In the genomic region with DNA sequence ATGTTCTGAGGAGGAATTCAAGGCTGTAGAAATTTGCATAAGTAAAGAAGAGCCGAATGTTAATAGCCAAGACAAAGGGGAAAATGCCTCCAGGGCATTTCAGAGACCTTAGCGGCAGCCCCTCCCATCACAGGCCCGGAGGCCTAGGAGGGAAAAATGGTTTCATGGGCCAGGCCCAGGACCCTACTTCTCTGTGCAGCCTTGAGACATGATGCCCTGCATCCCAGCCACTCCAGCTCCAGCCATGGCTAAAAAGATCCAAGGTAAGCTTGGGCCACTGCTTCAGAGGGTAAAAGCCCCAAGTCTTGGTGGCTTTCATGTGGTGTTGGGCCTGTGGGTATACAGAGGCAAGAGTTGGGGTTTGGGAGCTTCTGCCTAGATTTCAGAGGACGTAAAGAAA, we compare ENCODE assay signal across 14 cellular contexts.
DNase-seq lines count a peak whose midpoint lies in the region; ATAC-seq and TF ChIP-seq lines count a peak whose summit lies in the region.
"Had no signal": no experiment of that assay in that cellular context is flagged by ENCODE, and none has a peak within 500 bp of the region (broad histone marks: within the 10 kb centered on the region; RNA-seq: fewer than 3 reads in every experiment).

No MANE protein-coding gene starts in this region.

- H3K9me3 Mint-ChIP-seq in endodermal cell = peaks cover 54% of the 10 kb centered on the region
- H3K9me3 Mint-ChIP-seq in stimulated activated memory B cell treated with anti-CD40 and anti-IgM and Interleukin-4, amounts not matched to agents 10 μg/mL and 1 μg/mL and 100 μg/mL, for 72 hours = peaks cover 5% of the 10 kb centered on the region
- H3K9me3 Mint-ChIP-seq: CD4-positive, alpha-beta T cell had no signal

- intact Hi-C loops in IMR-90 (cut with micrococcal nuclease) (no loop called here), posterior vena cava (cut with DNase I) (loop anchor here (5.0 to 10.0 kb wide), 3 partner anchors 49 to 921 kb away; no protein-coding TSS in a partner anchor)

- H3K27me3 ChIP-seq in IMR-90 (ENCODE audit: control insufficient read depth, insufficient read depth, low read length) (no peaks in the 10 kb centered on the region), endodermal cell (ENCODE audit: control insufficient read depth, insufficient read depth, low read length, poor library complexity, severe bottlenecking) (no peaks in the 10 kb centered on the region)

- peak overlapping the region; percentile 13; the same call in 1 of the 2 replicates for H3K4ac ChIP-seq in IMR-90 (ENCODE audit: low read depth, low read length)

- H3K4me2 ChIP-seq in IMR-90 (ENCODE audit: low read depth, low read length) = no peak overlapping the region

- no peak for TF ChIP-seq POLR2A in IMR-90 (IDR thresholded peaks at IDR 0.05; ENCODE audit: low read depth, low read length)

- DNase-seq in IMR-90 (no peak), endodermal cell (no peak), anterior cingulate cortex (lab: John Stamatoyannopoulos, UW) (no peak), posterior vena cava (ENCODE audit: low spot score) (no peak), SIG-M5 treated with dmso at 0.1 percent for 504 hours (lab: John Stamatoyannopoulos, UW; ENCODE audit: unreplicated experiment) (no peak)
- DNase-seq: AML-193; Caco-2; CD4-positive, alpha-beta T cell; GOT3; H7 had no signal

- no peaks in the 10 kb centered on the region for H4K20me1 ChIP-seq in IMR-90 (ENCODE audit: insufficient read depth, low read length)

- H3K36me3 ChIP-seq in IMR-90 (ENCODE audit: control insufficient read depth, insufficient read depth, low read length) (no peaks in the 10 kb centered on the region), endodermal cell (ENCODE audit: control insufficient read depth, insufficient read depth, low read length) (no peaks in the 10 kb centered on the region)

- H3K9me1 ChIP-seq in IMR-90 (ENCODE audit: insufficient read depth, low read length) = peaks cover 20% of the 10 kb centered on the region

- 80% methylated on average over 1 of the region's 4 CpGs; no CpG with 5 or more reads in 1 of the 2 experiments for WGBS in IMR-90 (ENCODE audit: extremely low coverage in 2 of 2, insufficient read length in 1 of 2), 2 experiments
- WGBS in endodermal cell (ENCODE audit: insufficient coverage in 1 of 2, insufficient read length in 1 of 2), 2 experiments = 83 to 100% methylated on average over 3 to 4 of the region's 4 CpGs

- no peak overlapping the region for H2AFZ ChIP-seq in IMR-90 (replicated peaks; ENCODE audit: low read length, poor library complexity)

- BruUV-seq in IMR-90 (replicated peaks; lab: Mats Ljungman, UMichigan) = no TSS peak

- no peak overlapping the region; the same call in 1 of the 2 replicates for H3K14ac ChIP-seq in IMR-90 (replicated peaks; ENCODE audit: low read depth, low read length)

- no peak overlapping the region for H3K18ac ChIP-seq in IMR-90 (ENCODE audit: low read depth, low read length)

- H3K56ac ChIP-seq in IMR-90 (ENCODE audit: extremely low read depth, insufficient read depth, low read length) = no peak overlapping the region

- TF ChIP-seq CTCF in IMR-90 (conservative IDR thresholded peaks at IDR 0.05; ENCODE audit: low read depth, low read length) (no peak), endodermal cell (conservative IDR thresholded peaks at IDR 0.05) (no peak)

- H3K9ac ChIP-seq in IMR-90 (ENCODE audit: low read depth, low read length) (no peak overlapping the region), endodermal cell (ENCODE audit: extremely low read depth, low read length, poor library complexity, severe bottlenecking) (no peak overlapping the region)

- no peak overlapping the region for H2BK15ac ChIP-seq in IMR-90 (ENCODE audit: low read depth, low read length)

- H3K27me3 Mint-ChIP-seq in endodermal cell (ENCODE audit: insufficient read depth) = peaks cover 5% of the 10 kb centered on the region
- H3K27me3 Mint-ChIP-seq in stimulated activated memory B cell treated with anti-CD40 and anti-IgM and Interleukin-4, amounts not matched to agents 10 μg/mL and 1 μg/mL and 100 μg/mL, for 72 hours = no peaks in the 10 kb centered on the region
- H3K27me3 Mint-ChIP-seq: CD4-positive, alpha-beta T cell had no signal

- H3K9me3 ChIP-seq in IMR-90 (ENCODE audit: control insufficient read depth, insufficient read depth, low read length) = peaks cover 4% of the 10 kb centered on the region; the same call in 1 of the 2 replicates
- H3K9me3 ChIP-seq in endodermal cell (ENCODE audit: control insufficient read depth, low read length) = peaks cover 36% of the 10 kb centered on the region

- peaks cover 18% of the 10 kb centered on the region for H3K4me1 Mint-ChIP-seq in endodermal cell
- peaks cover 38% of the 10 kb centered on the region for H3K4me1 Mint-ChIP-seq in stimulated activated memory B cell treated with anti-CD40 and anti-IgM and Interleukin-4, amounts not matched to agents 10 μg/mL and 1 μg/mL and 100 μg/mL, for 72 hours

- CTCF ChIA-PET in IMR-90 (lab: Yijun Ruan, JAX) = no interaction called here

- no peak for ATAC-seq in IMR-90 (ENCODE audit: low read depth)
- no peak for ATAC-seq in stimulated activated memory B cell treated with anti-CD40 and anti-IgM and Interleukin-4, amounts not matched to agents 10 μg/mL and 1 μg/mL and 100 μg/mL, for 72 hours
- ATAC-seq: HCT116, HepG2 had no signal

- no peak overlapping the region for H2BK20ac ChIP-seq in IMR-90 (ENCODE audit: low read depth, low read length)

- H2AK5ac ChIP-seq in IMR-90 (ENCODE audit: low read depth, low read length) = no peak overlapping the region

- no peak overlapping the region for H4K91ac ChIP-seq in IMR-90 (ENCODE audit: insufficient read depth, low read depth, low read length)

- peak overlapping the region; percentile 57 for H2BK5ac ChIP-seq in IMR-90 (ENCODE audit: low read depth, low read length, poor library complexity, severe bottlenecking)

- H3K36me3 Mint-ChIP-seq in endodermal cell (ENCODE audit: low read depth) = peaks cover 19% of the 10 kb centered on the region
- H3K36me3 Mint-ChIP-seq in stimulated activated memory B cell treated with anti-CD40 and anti-IgM and Interleukin-4, amounts not matched to agents 10 μg/mL and 1 μg/mL and 100 μg/mL, for 72 hours = peaks cover 8% of the 10 kb centered on the region

- TF ChIP-seq RAD21 in IMR-90 (IDR thresholded peaks at IDR 0.05; ENCODE audit: low read length) = no peak

- H3K23ac ChIP-seq in IMR-90 (ENCODE audit: low read depth, low read length) = no peak overlapping the region

- in situ Hi-C loops in IMR-90 (cut with MboI; ENCODE audit: low sequenced_read_pairs) = no loop called here

- H4K8ac ChIP-seq in IMR-90 (ENCODE audit: low read depth in 2 of 2, low read length in 2 of 2) = no peak overlapping the region

- dilution Hi-C loops in IMR-90 (cut with HindIII; ENCODE audit: low sequenced_read_pairs, unreplicated experiment) = no loop called here

- H3K4me3 ChIP-seq in IMR-90 (ENCODE audit: insufficient read depth, low read depth, low read length) (no peak overlapping the region), endodermal cell (ENCODE audit: low read length) (peak overlapping the region; percentile 23)

- H2BK120ac ChIP-seq in IMR-90 (ENCODE audit: low read depth, low read length) = peak overlapping the region; percentile 49; the same call in 1 of the 2 replicates

- no peak overlapping the region for H4K5ac ChIP-seq in IMR-90 (ENCODE audit: low read depth, low read length)

- no peaks in the 10 kb centered on the region for H3K79me1 ChIP-seq in IMR-90 (ENCODE audit: low read depth in 1 of 2, low read length in 2 of 2)

- H3K4me1 ChIP-seq in IMR-90 (ENCODE audit: control insufficient read depth, insufficient read depth, low read length) (peaks cover 32% of the 10 kb centered on the region), endodermal cell (ENCODE audit: control insufficient read depth, insufficient read depth, low read length) (peaks cover 7% of the 10 kb centered on the region)
- H3K4me1 ChIP-seq: Caco-2 had no signal

- H3K27ac Mint-ChIP-seq in endodermal cell = no peak overlapping the region
- H3K27ac Mint-ChIP-seq in stimulated activated memory B cell treated with anti-CD40 and anti-IgM and Interleukin-4, amounts not matched to agents 10 μg/mL and 1 μg/mL and 100 μg/mL, for 72 hours = peak overlapping the region; percentile 50
- H3K27ac Mint-ChIP-seq: CD4-positive, alpha-beta T cell had no signal

- H3K27ac ChIP-seq in IMR-90 (ENCODE audit: insufficient read depth, low read length) = no peak overlapping the region
- no peak overlapping the region for H3K27ac ChIP-seq in endodermal cell (ENCODE audit: low read depth, low read length)
- H3K27ac ChIP-seq: C4-2B had no signal

- H2AK9ac ChIP-seq in IMR-90 (replicated peaks; ENCODE audit: low read depth, low read length, poor library complexity) = no peak overlapping the region

- POLR2A ChIA-PET in IMR-90 (lab: Charles Lee; ENCODE audit: unreplicated experiment) = no interaction called here

- no peak overlapping the region for H3K4me3 Mint-ChIP-seq in endodermal cell
- H3K4me3 Mint-ChIP-seq in stimulated activated memory B cell treated with anti-CD40 and anti-IgM and Interleukin-4, amounts not matched to agents 10 μg/mL and 1 μg/mL and 100 μg/mL, for 72 hours = no peak overlapping the region
- H3K4me3 Mint-ChIP-seq: CD4-positive, alpha-beta T cell had no signal

TF ChIP-seq in IMR-90, 13 proteins besides CTCF, POLR2A, EP300 and RAD21:
- TF ChIP-seq MAFK (IDR thresholded peaks at IDR 0.05; ENCODE audit: low read depth, low read length) (no peak), RFX5 (IDR thresholded peaks at IDR 0.05; ENCODE audit: low read depth, low read length) (no peak), MXI1 (IDR thresholded peaks at IDR 0.05; ENCODE audit: borderline replicate concordance, low read depth, low read length) (no peak), MAZ (IDR thresholded peaks at IDR 0.05; ENCODE audit: borderline replicate concordance, low read depth, low read length) (no peak), NFE2L2 (IDR thresholded peaks at IDR 0.05; ENCODE audit: low read depth, low read length) (no peak), CHD1 (IDR thresholded peaks at IDR 0.05; ENCODE audit: low read depth, low read length) (no peak), FOS (IDR thresholded peaks at IDR 0.05; ENCODE audit: low read depth, low read length) (no peak)
